ENCODE assay signal across 36 cellular contexts in genomic region chr11:66473167-66473566, GRCh38. TPM values are rescaled to one million over a fixed set of nuclear protein-coding genes. Genes with fewer than 3 reads are reported as not detected.
"Had no signal": no experiment of that assay in that cellular context is flagged by ENCODE, and none has a peak within 500 bp of the region (broad histone marks: within the 10 kb centered on the region; RNA-seq: fewer than 3 reads in every experiment).

No MANE protein-coding gene starts in this region.

- ATAC-seq: activated CD8-positive, alpha-beta T cell treated with anti-CD3 and anti-CD28 coated beads for 36 hours; activated naive CD4-positive, alpha-beta T cell treated with anti-CD3 and anti-CD28 coated beads, Interleukin-2, amount 50 U/mL, for 72 hours; activated T-cell treated with anti-CD3 and anti-CD28 coated beads, Interleukin-2, amount 50 U/mL, for 4 hours; activated T-cell treated with anti-CD3 and anti-CD28 coated beads, Interleukin-2, amount 50 U/mL, for 72 hours; activated T-helper 17 cell treated with anti-CD3 and anti-CD28 coated beads, Interleukin-2, amount 50 U/mL, for 72 hours; body of pancreas; T-helper 17 cell had no signal

- H3K36me3 ChIP-seq: breast epithelium had no signal

- FAIRE-seq: astrocyte, TTC549 had no signal

- H3K4me3 ChIP-seq: adrenal gland, body of pancreas, breast epithelium had no signal

- H3K27ac ChIP-seq: adrenal gland, body of pancreas, brain microvascular endothelial cell, breast epithelium, VCaP had no signal

- H3K4me1 ChIP-seq: breast epithelium had no signal

- H3K9me3 ChIP-seq: adrenal gland, body of pancreas, breast epithelium had no signal

- H3K27me3 ChIP-seq: adrenal gland, body of pancreas, brain microvascular endothelial cell, breast epithelium had no signal

- DNase-seq: activated B cell treated with CpG ODN at 0.5 μM for 24 hours; activated CD4-positive, alpha-beta memory T cell treated with anti-CD3 and anti-CD28 coated beads for 36 hours; activated CD4-positive, alpha-beta T cell treated with anti-CD3 and anti-CD28 coated beads for 4 hours; activated CD4-positive, alpha-beta T cell treated with anti-CD3 and anti-CD28 coated beads, Interleukin-2, amount 10 ng/mL, durations not matched to agents 24 days and 14 days; activated CD4-positive, alpha-beta T cell treated with anti-CD3 and anti-CD28 coated beads, Interleukin-2, amount 50 U/mL, for 1 hour; activated CD4-positive, alpha-beta T cell treated with anti-CD3 and anti-CD28 coated beads, Interleukin-2, amount 50 U/mL, for 4 hours; activated CD4-positive, CD25-positive, alpha-beta regulatory T cell treated with anti-CD3 and anti-CD28 coated beads, Interleukin-2, amount 50 U/mL, for 72 hours; activated CD8-positive, alpha-beta memory T cell treated with anti-CD3 and anti-CD28 coated beads, Interleukin-2, amount 50 U/mL, for 4 hours; activated CD8-positive, alpha-beta T cell treated with anti-CD3 and anti-CD28 coated beads for 36 hours; activated effector memory CD4-positive, alpha-beta T cell treated with anti-CD3 and anti-CD28 coated beads, Interleukin-2, amount 50 U/mL, for 16 hours; activated gamma-delta T cell treated with Interleukin-2 at 50 U/mL for 16 hours; activated naive CD4-positive, alpha-beta T cell; activated naive CD4-positive, alpha-beta T cell treated with anti-CD3 and anti-CD28 coated beads for 36 hours; activated naive CD4-positive, alpha-beta T cell treated with anti-CD3 and anti-CD28 coated beads, Interleukin-2, amount 50 U/mL, for 16 hours; activated naive CD8-positive, alpha-beta T cell treated with anti-CD3 and anti-CD28 coated beads for 36 hours; activated T-cell treated with anti-CD3 and anti-CD28 coated beads for 4 hours; activated T-cell treated with anti-CD3 and anti-CD28 coated beads, Interleukin-2, amount 50 U/mL, for 1 hour; activated T-cell treated with anti-CD3 and anti-CD28 coated beads, Interleukin-2, amount 50 U/mL, for 4 hours; activated T-cell treated with anti-CD3 and anti-CD28 coated beads, Interleukin-2, amount 50 U/mL, for 72 hours; adrenal gland; amniotic stem cell; aorta; body of pancreas; brain microvascular endothelial cell; central memory CD4-positive, alpha-beta T cell; T-helper 17 cell; T1000 had no signal

RNA-seq across cellular contexts. Expression of gene NPAS4, which starts 52.3 kb away (rescaled TPM):
- total RNA-seq: activated B cell treated with CpG ODN at 0.5 μM for 24 hours; activated CD4-positive, alpha-beta memory T cell treated with anti-CD3 and anti-CD28 coated beads for 36 hours; activated CD4-positive, alpha-beta T cell treated with anti-CD3 and anti-CD28 coated beads, Interleukin-2, amount 10 ng/mL, durations not matched to agents 24 days and 14 days; activated CD8-positive, alpha-beta memory T cell treated with anti-CD3 and anti-CD28 coated beads for 36 hours; activated naive CD4-positive, alpha-beta T cell treated with anti-CD3 and anti-CD28 coated beads for 36 hours; activated T-cell treated with anti-CD3 and anti-CD28 coated beads, Interleukin-2, amount 50 U/mL, for 4 hours; activated T-cell treated with anti-CD3 and anti-CD28 coated beads, Interleukin-2, amount 50 U/mL, for 72 hours; activated T-helper 1 cell treated with anti-CD3 and anti-CD28 coated beads, Interleukin-12 subunit alpha, Interleukin-12 subunit beta, Interleukin-2, Interleukin-4 antibody, amounts not matched to agents 30 ng/mL and 10 ng/mL and 1 ng/mL, durations not matched to agents 14 hours and 24 hours and 36 hours; body of pancreas; breast epithelium; cardiac septum; T-helper 17 cell had no signal
